10 cellular contexts compared by ENCODE assay signal in genomic region chr14:28765169-28765906, GRCh38. TPM values are rescaled to one million over a fixed set of nuclear protein-coding genes. Genes with fewer than 3 reads are reported as not detected.
A peak's percentile ranks its signal among the peaks of the same experiment; 100 is the strongest.
DNase-seq lines count a peak whose midpoint lies in the region; ATAC-seq, FAIRE-seq and TF ChIP-seq lines count a peak whose summit lies in the region.
"Had no signal": no experiment of that assay in that cellular context is flagged by ENCODE, and none has a peak within 500 bp of the region (broad histone marks: within the 10 kb centered on the region; RNA-seq: fewer than 3 reads in every experiment).

No MANE protein-coding gene starts in this region.

- no peaks in the 10 kb centered on the region for H3K9me3 ChIP-seq in cardiac muscle cell (ENCODE audit: low read depth)
- H3K9me3 ChIP-seq in right atrium auricular region = peaks cover 0 to 6% of the 10 kb centered on the region in 2 donors
- H3K9me3 ChIP-seq in upper lobe of right lung = no peaks in the 10 kb centered on the region

- H3K27ac Mint-ChIP-seq in activated T-helper 1 cell treated with anti-CD3 and anti-CD28 coated beads, Interleukin-12 subunit alpha, Interleukin-12 subunit beta, Interleukin-2, Interleukin-4 antibody, amounts not matched to agents 30 ng/mL and 10 ng/mL and 1 ng/mL, durations not matched to agents 14 hours and 24 hours and 36 hours = peak overlapping the region; percentile 44

- H3K27ac ChIP-seq in cardiac muscle cell (no peak overlapping the region), right atrium auricular region (no peak overlapping the region), upper lobe of right lung (no peak overlapping the region)
- H3K27ac ChIP-seq: epithelial cell of prostate had no signal

- peaks cover 52% of the 10 kb centered on the region for H3K27me3 Mint-ChIP-seq in activated T-helper 1 cell treated with anti-CD3 and anti-CD28 coated beads, Interleukin-12 subunit alpha, Interleukin-12 subunit beta, Interleukin-2, Interleukin-4 antibody, amounts not matched to agents 30 ng/mL and 10 ng/mL and 1 ng/mL, durations not matched to agents 14 hours and 24 hours and 36 hours (ENCODE audit: insufficient read depth)

- H3K4me3 ChIP-seq in cardiac muscle cell = peak overlapping the region; percentile 28
- peak overlapping the region in 1 of 2 donors; percentile 41 for H3K4me3 ChIP-seq in right atrium auricular region
- peak overlapping the region; percentile 25 for H3K4me3 ChIP-seq in upper lobe of right lung

- peaks cover 2% of the 10 kb centered on the region for H3K36me3 Mint-ChIP-seq in activated T-helper 1 cell treated with anti-CD3 and anti-CD28 coated beads, Interleukin-12 subunit alpha, Interleukin-12 subunit beta, Interleukin-2, Interleukin-4 antibody, amounts not matched to agents 30 ng/mL and 10 ng/mL and 1 ng/mL, durations not matched to agents 14 hours and 24 hours and 36 hours (ENCODE audit: low read depth)

- intact Hi-C loops in activated T-helper 1 cell treated with anti-CD3 and anti-CD28 coated beads, Interleukin-12 subunit alpha, Interleukin-12 subunit beta, Interleukin-2, Interleukin-4 antibody, amounts not matched to agents 30 ng/mL and 10 ng/mL and 1 ng/mL, durations not matched to agents 14 hours and 24 hours and 36 hours (cut with micrococcal nuclease) = no loop called here
- intact Hi-C loops in upper lobe of right lung (cut with DNase I) = no loop called here

- H3K27me3 ChIP-seq in cardiac muscle cell = peaks cover 100% of the 10 kb centered on the region
- peaks cover 49 to 52% of the 10 kb centered on the region in 2 donors for H3K27me3 ChIP-seq in right atrium auricular region
- peaks cover 92% of the 10 kb centered on the region for H3K27me3 ChIP-seq in upper lobe of right lung

- H3K9me3 Mint-ChIP-seq in activated T-helper 1 cell treated with anti-CD3 and anti-CD28 coated beads, Interleukin-12 subunit alpha, Interleukin-12 subunit beta, Interleukin-2, Interleukin-4 antibody, amounts not matched to agents 30 ng/mL and 10 ng/mL and 1 ng/mL, durations not matched to agents 14 hours and 24 hours and 36 hours = no peaks in the 10 kb centered on the region

- H3K4me1 Mint-ChIP-seq in activated T-helper 1 cell treated with anti-CD3 and anti-CD28 coated beads, Interleukin-12 subunit alpha, Interleukin-12 subunit beta, Interleukin-2, Interleukin-4 antibody, amounts not matched to agents 30 ng/mL and 10 ng/mL and 1 ng/mL, durations not matched to agents 14 hours and 24 hours and 36 hours (ENCODE audit: low read depth) = peaks cover 4% of the 10 kb centered on the region

- TF ChIP-seq CTCF in cardiac muscle cell (IDR thresholded peaks at IDR 0.05; ENCODE audit: low read depth, low read length) = no peak
- TF ChIP-seq CTCF in right atrium auricular region (IDR thresholded peaks at IDR 0.05) = no peak
- TF ChIP-seq CTCF in upper lobe of right lung (IDR thresholded peaks at IDR 0.05) = no peak

- no peak for TF ChIP-seq POLR2A in GM12891 (IDR thresholded peaks at IDR 0.05; ENCODE audit: low read depth, low read length)

- H3K4me1 ChIP-seq in cardiac muscle cell (ENCODE audit: low read depth) = no peaks in the 10 kb centered on the region
- H3K4me1 ChIP-seq in right atrium auricular region = peaks cover 0 to 16% of the 10 kb centered on the region in 2 donors
- H3K4me1 ChIP-seq in upper lobe of right lung = peaks cover 8% of the 10 kb centered on the region

- DNase-seq in cardiac muscle cell (ENCODE audit: low read depth in 1 of 2, low spot score in 1 of 2) (no peak), right atrium auricular region (ENCODE audit: low spot score) (no peak), left kidney (ENCODE audit: low read depth, low spot score) (peak; percentile 49), upper lobe of right lung (no peak), COLO829 (ENCODE audit: low spot score) (no peak), GM12891 (ENCODE audit: insufficient read length, low spot score) (no peak)
- DNase-seq in activated T-helper 1 cell treated with anti-CD3 and anti-CD28 coated beads, Interleukin-12 subunit alpha, Interleukin-12 subunit beta, Interleukin-2, Interleukin-4 antibody, amounts not matched to agents 30 ng/mL and 10 ng/mL and 1 ng/mL, durations not matched to agents 14 hours and 24 hours and 36 hours (ENCODE audit: low spot score) = no peak
- DNase-seq: activated CD4-positive, alpha-beta T cell treated with anti-CD3 and anti-CD28 coated beads, Interleukin-2, amount 50 U/mL, for 48 hours had no signal

- H3K4me3 Mint-ChIP-seq in activated T-helper 1 cell treated with anti-CD3 and anti-CD28 coated beads, Interleukin-12 subunit alpha, Interleukin-12 subunit beta, Interleukin-2, Interleukin-4 antibody, amounts not matched to agents 30 ng/mL and 10 ng/mL and 1 ng/mL, durations not matched to agents 14 hours and 24 hours and 36 hours = no peak overlapping the region

- FAIRE-seq in GM12891 (lab: Jason Lieb, UNC) = no peak

- ATAC-seq in upper lobe of right lung = no peak
- ATAC-seq in GM18870 (IDR thresholded peaks at IDR 0.05; ENCODE audit: unreplicated experiment) = no peak

- no peaks in the 10 kb centered on the region for H3K36me3 ChIP-seq in cardiac muscle cell
- H3K36me3 ChIP-seq in right atrium auricular region = no peaks in the 10 kb centered on the region
- no peaks in the 10 kb centered on the region for H3K36me3 ChIP-seq in upper lobe of right lung

TF ChIP-seq in GM12891, 5 proteins besides CTCF, POLR2A, EP300 and RAD21:
- TF ChIP-seq PAX5 (IDR thresholded peaks at IDR 0.05; ENCODE audit: insufficient read depth, low read length, severe bottlenecking) (no peak), TAF1 (IDR thresholded peaks at IDR 0.05; ENCODE audit: low read depth, low read length) (no peak), SPI1 (IDR thresholded peaks at IDR 0.05; ENCODE audit: low read depth, low read length) (no peak)

RNA-seq across cellular contexts. Expression of gene FOXG1, which starts 1.2 kb away (rescaled TPM):
- total RNA-seq in cardiac muscle cell (0.11 TPM in 1 of 2 replicates, not detected in the other), right atrium auricular region (not detected), upper lobe of right lung (not detected)
- 0.15 TPM in 1 of 2 replicates, not detected in the other for polyA plus RNA-seq in cardiac muscle cell
- total RNA-seq in activated T-helper 1 cell treated with anti-CD3 and anti-CD28 coated beads, Interleukin-12 subunit alpha, Interleukin-12 subunit beta, Interleukin-2, Interleukin-4 antibody, amounts not matched to agents 30 ng/mL and 10 ng/mL and 1 ng/mL, durations not matched to agents 14 hours and 24 hours and 36 hours = not detected in 2 replicates
- 4.3 TPM for polyA plus RNA-seq in GM12891 (2012; ENCODE audit: low read depth, missing spikeins)
